ENCODE assay signal across 21 cellular contexts in the genomic region with DNA sequence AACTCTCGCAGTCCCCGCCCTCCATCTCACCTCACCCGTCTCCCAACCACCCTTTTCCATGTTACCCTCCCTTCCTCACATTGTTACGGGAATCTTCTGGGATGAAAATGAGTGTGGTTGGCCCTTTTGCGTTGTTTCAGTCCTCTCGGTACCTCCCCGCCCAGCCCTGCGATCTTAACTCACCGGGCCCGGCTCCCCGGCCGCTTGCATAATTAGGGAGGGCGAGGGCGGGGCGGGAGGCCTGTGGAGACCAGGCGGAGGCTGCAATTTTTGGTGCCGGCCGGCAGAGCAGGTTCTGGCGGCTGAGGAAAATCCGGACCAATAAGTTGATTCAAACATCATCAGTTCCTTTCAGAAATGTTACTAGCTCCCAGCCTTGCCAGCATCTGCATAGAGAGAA. TPM values are rescaled to one million over a fixed set of nuclear protein-coding genes. Genes with fewer than 3 reads are reported as not detected.
DNase-seq lines count a peak whose midpoint lies in the region; ATAC-seq, FAIRE-seq and TF ChIP-seq lines count a peak whose summit lies in the region.
"Had no signal": no experiment of that assay in that cellular context is flagged by ENCODE, and none has a peak within 500 bp of the region (broad histone marks: within the 10 kb centered on the region; RNA-seq: fewer than 3 reads in every experiment).

No MANE protein-coding gene starts in this region.

- DNase-seq in MM.1S (peak; percentile 27), ecto neural progenitor cell (ENCODE audit: low spot score) (peak; percentile 83), keratinocyte (ENCODE audit: low read depth, low spot score) (no peak), upper lobe of right lung (no peak), SK-N-DZ (ENCODE audit: low spot score) (no peak)
- no peak for DNase-seq in central memory CD4-positive, alpha-beta T cell
- DNase-seq: activated CD8-positive, alpha-beta memory T cell treated with anti-CD3 and anti-CD28 coated beads, Interleukin-2, amount 10 ng/mL, durations not matched to agents 7 days and 5 days; activated effector memory CD4-positive, alpha-beta T cell treated with anti-CD3 and anti-CD28 coated beads, Interleukin-2, amount 50 U/mL, for 16 hours; amniotic stem cell; NCI-H1105 treated with DMSO at 0.1 percent for 48 hours; NCI-H2171; NCI-H82; occipital lobe; T-helper 1 cell had no signal

- FAIRE-seq in keratinocyte (lab: Jason Lieb, UNC) = no peak
- FAIRE-seq: RCC 7860 had no signal

- intact Hi-C loops in upper lobe of right lung (cut with DNase I) = no loop called here

- H3K4me3 ChIP-seq in MM.1S (ENCODE audit: low read length) (peak overlapping the region; percentile 19; the same call in 1 of the 2 replicates), keratinocyte (ENCODE audit: control insufficient read depth in 2 of 3, extremely low read depth in 1 of 3, insufficient read depth in 2 of 3, low read depth in 1 of 3, low read length in 3 of 3) (peak overlapping the region; percentile 17 to 59 (median 52)), upper lobe of right lung (no peak overlapping the region)
- H3K4me3 ChIP-seq: thoracic aorta had no signal

- H3K27me3 ChIP-seq in MM.1S (replicated peaks; ENCODE audit: insufficient read depth, low read length) (no peaks in the 10 kb centered on the region), keratinocyte (ENCODE audit: control insufficient read depth, extremely low read depth, insufficient read depth, low read length) (peaks cover 9% of the 10 kb centered on the region), upper lobe of right lung (peaks cover 98% of the 10 kb centered on the region)

- H4K20me1 ChIP-seq in MM.1S (ENCODE audit: insufficient read depth, low read length) (no peaks in the 10 kb centered on the region), keratinocyte (ENCODE audit: control insufficient read depth, extremely low read depth, insufficient read depth, low read length) (no peaks in the 10 kb centered on the region)

- no peaks in the 10 kb centered on the region for H3K9me1 ChIP-seq in keratinocyte (ENCODE audit: control insufficient read depth, extremely low read depth, insufficient read depth, low read length)

- H3K9ac ChIP-seq in MM.1S (ENCODE audit: low read length) (no peak overlapping the region), keratinocyte (ENCODE audit: control insufficient read depth, extremely low read depth, insufficient read depth, low read length) (peak overlapping the region; percentile 48)
- H3K9ac ChIP-seq: KMS-11 had no signal

- ATAC-seq in upper lobe of right lung (peak; percentile 49), GM18870 (IDR thresholded peaks at IDR 0.05; ENCODE audit: unreplicated experiment) (no peak)
- ATAC-seq: activated CD4-positive, CD25-positive, alpha-beta regulatory T cell treated with anti-CD3 and anti-CD28 coated beads, Interleukin-2, amount 50 U/mL, for 24 hours; activated CD8-positive, alpha-beta memory T cell treated with anti-CD3 and anti-CD28 coated beads, Interleukin-2, amount 10 ng/mL, durations not matched to agents 7 days and 5 days had no signal

- H2AFZ ChIP-seq in MM.1S (ENCODE audit: low read length) (no peak overlapping the region), keratinocyte (ENCODE audit: control insufficient read depth, low read length) (peak overlapping the region; percentile 94)

- no peaks in the 10 kb centered on the region for H3K9me3 ChIP-seq in MM.1S (replicated peaks; ENCODE audit: insufficient read depth, low read length)
- H3K9me3 ChIP-seq in keratinocyte (ENCODE audit: control insufficient read depth, low read depth, low read length) = no peaks in the 10 kb centered on the region
- H3K9me3 ChIP-seq in upper lobe of right lung = no peaks in the 10 kb centered on the region
- H3K9me3 ChIP-seq: thoracic aorta had no signal

- H3K4me2 ChIP-seq in MM.1S (ENCODE audit: low read depth, low read length) (peak overlapping the region; percentile 10; the same call in 1 of the 2 replicates), keratinocyte (ENCODE audit: control insufficient read depth, extremely low read depth, insufficient read depth, low read depth, low read length) (peak overlapping the region; percentile 82)
- H3K4me2 ChIP-seq: KMS-11 had no signal

- TF ChIP-seq CTCF in MM.1S (IDR thresholded peaks at IDR 0.05; ENCODE audit: low read length) (no peak), keratinocyte (optimal IDR thresholded peaks at IDR 0.05 in 1 of 3, IDR thresholded peaks at IDR 0.05 in 1 of 3, conservative IDR thresholded peaks at IDR 0.05 in 1 of 3; ENCODE audit: extremely low read depth in 1 of 3, insufficient read depth in 2 of 3, low read length in 3 of 3) (peak in 1 of 3 experiments; percentile 36), upper lobe of right lung (IDR thresholded peaks at IDR 0.05) (no peak)

- H3K4me1 ChIP-seq in MM.1S (ENCODE audit: low read length) (no peaks in the 10 kb centered on the region), keratinocyte (ENCODE audit: control insufficient read depth, extremely low read depth, insufficient read depth, low read length) (peaks cover 17% of the 10 kb centered on the region), upper lobe of right lung (no peaks in the 10 kb centered on the region)

- H3K9me2 ChIP-seq in MM.1S (replicated peaks; ENCODE audit: insufficient read depth, low read length) = no peaks in the 10 kb centered on the region

- no peaks in the 10 kb centered on the region for H3F3A ChIP-seq in MM.1S (ENCODE audit: insufficient read depth, low read length)

- H3K36me3 ChIP-seq in MM.1S (replicated peaks; ENCODE audit: insufficient read depth, low read length) = no peaks in the 10 kb centered on the region
- no peaks in the 10 kb centered on the region for H3K36me3 ChIP-seq in keratinocyte (ENCODE audit: control insufficient read depth in 2 of 2, extremely low read depth in 1 of 2, insufficient read depth in 2 of 2, low read length in 2 of 2)
- no peaks in the 10 kb centered on the region for H3K36me3 ChIP-seq in upper lobe of right lung
- H3K36me3 ChIP-seq: thoracic aorta had no signal

- dilution Hi-C loops in keratinocyte (cut with MboI; ENCODE audit: extremely low pct_ligation_motif_present, low sequenced_read_pairs) = no loop called here

- H3K79me2 ChIP-seq in MM.1S (ENCODE audit: low read length) (no peaks in the 10 kb centered on the region), keratinocyte (ENCODE audit: control insufficient read depth, insufficient read depth, low read length) (no peaks in the 10 kb centered on the region)

- H3K27ac ChIP-seq in MM.1S (ENCODE audit: low read length) = no peak overlapping the region
- no peak overlapping the region for H3K27ac ChIP-seq in keratinocyte (ENCODE audit: control insufficient read depth, insufficient read depth, low read length)
- H3K27ac ChIP-seq in upper lobe of right lung = no peak overlapping the region
- H3K27ac ChIP-seq: KMS-11, thoracic aorta had no signal

RNA-seq across cellular contexts. Expression of gene TFAP2B, which starts 25.2 kb away (rescaled TPM):
- polyA plus RNA-seq in keratinocyte = 0.01 to 0.08 TPM in 2 of 3 replicates, not detected in the other
- polyA plus RNA-seq in keratinocyte (2011; ENCODE audit: low read depth) = not detected
- polyA plus RNA-seq in keratinocyte (2011; cell fraction: cytosol; rRNA removed) = not detected in 2 replicates
- polyA plus RNA-seq in keratinocyte (2011; cell fraction: nucleus; rRNA removed) = not detected in 2 replicates
- 0.24 TPM in 1 of 2 replicates, not detected in the other for polyA plus RNA-seq in keratinocyte (2012; ENCODE audit: low replicate concordance)
- polyA minus RNA-seq in keratinocyte = 0.43 TPM in 1 of 3 replicates, not detected in the others
- not detected for polyA minus RNA-seq in keratinocyte (2011; cell fraction: cytosol; rRNA and poly(A)+ RNA removed)
- not detected in 2 replicates for polyA minus RNA-seq in keratinocyte (2011; cell fraction: nucleus; rRNA and poly(A)+ RNA removed)
- not detected for total RNA-seq in upper lobe of right lung
- 0.17 and 1.5 TPM in 2 replicates for polyA plus RNA-seq in SK-N-DZ (2014; cell fraction: cytosol; rRNA removed)
- 0.02 TPM in 1 of 2 replicates, not detected in the other for polyA plus RNA-seq in SK-N-DZ (2014; cell fraction: nucleus; rRNA removed)
- total RNA-seq: activated CD8-positive, alpha-beta memory T cell treated with anti-CD3 and anti-CD28 coated beads, Interleukin-2, amount 10 ng/mL, durations not matched to agents 7 days and 5 days; mucosa of gallbladder; occipital lobe had no signal
- polyA plus RNA-seq: BJ had no signal

Comparison
In these comparisons a context has a peak if more than half of its experiments do, and no peak if none do; other contexts are left out.
1. DNase-seq: peak in MM.1S (single experiment) and ecto neural progenitor cell (single experiment); none in keratinocyte (single experiment), upper lobe of right lung (single experiment), SK-N-DZ (single experiment) and central memory CD4-positive, alpha-beta T cell (single experiment).